ENCODE assay signal across 18 cellular contexts in genomic region chr7:39574673-39575349, GRCh38. TPM values are rescaled to one million over a fixed set of nuclear protein-coding genes. Genes with fewer than 3 reads are reported as not detected.
DNase-seq lines count a peak whose midpoint lies in the region; ATAC-seq, FAIRE-seq and TF ChIP-seq lines count a peak whose summit lies in the region.
"Had no signal": no experiment of that assay in that cellular context is flagged by ENCODE, and none has a peak within 500 bp of the region (broad histone marks: within the 10 kb centered on the region; RNA-seq: fewer than 3 reads in every experiment).

No MANE protein-coding gene starts in this region.

- H3K4me3 ChIP-seq in K562 (no peak overlapping the region), Peyer's patch (no peak overlapping the region)
- H3K4me3 ChIP-seq: A549, BLaER1 had no signal

- no peak overlapping the region for H3K9ac ChIP-seq in K562 (ENCODE audit: insufficient read depth in 1 of 2, low read depth in 2 of 2, low read length in 2 of 2)
- H3K9ac ChIP-seq: BLaER1 had no signal

- no peaks in the 10 kb centered on the region for H3K9me1 ChIP-seq in K562 (ENCODE audit: control insufficient read depth, insufficient read depth, low read length)

- no peaks in the 10 kb centered on the region for H3K79me2 ChIP-seq in K562 (ENCODE audit: control insufficient read depth, insufficient read depth, low read length)

- H3K27me3 ChIP-seq in K562 (ENCODE audit: control insufficient read depth in 2 of 2, insufficient read depth in 2 of 2, low read length in 2 of 2) (no peaks in the 10 kb centered on the region), Peyer's patch (no peaks in the 10 kb centered on the region)
- H3K27me3 ChIP-seq: BLaER1 had no signal

- TF ChIP-seq RAD21 in K562 (CRISPR knock-in tag; conservative IDR thresholded peaks at IDR 0.05 in 1 of 2, IDR thresholded peaks at IDR 0.05 in 1 of 2): no peak

- in situ Hi-C loops in K562 (cut with MboI): no loop called here

- intact Hi-C loops in activated CD4-positive, alpha-beta T cell treated with anti-CD3 and anti-CD28 coated beads, Interleukin-2, amount 10 ng/mL, durations not matched to agents 24 days and 14 days (cut with micrococcal nuclease): no loop called here
- intact Hi-C loops in K562 (cut with micrococcal nuclease): no loop called here

- no peak for DNase-seq in activated CD4-positive, alpha-beta T cell treated with anti-CD3 and anti-CD28 coated beads, Interleukin-2, amount 10 ng/mL, durations not matched to agents 24 days and 14 days
- no peak for DNase-seq in activated CD4-positive, alpha-beta T cell treated with anti-CD3 and anti-CD28 coated beads, Interleukin-2, amount 50 U/mL, for 4 hours
- DNase-seq in T-helper 17 cell (no peak), K562 (ENCODE audit: extremely low read depth in 1 of 4, low spot score in 3 of 4) (no peak), GM12892 (ENCODE audit: insufficient read length) (no peak), Peyer's patch (no peak), C1 segment of cervical spinal cord (lab: John Stamatoyannopoulos, UW) (no peak)
- DNase-seq: DMS153, DMS79, GDM1, GOT3, H7, HFFc6 had no signal

- H3K27ac Mint-ChIP-seq in activated CD4-positive, alpha-beta T cell treated with anti-CD3 and anti-CD28 coated beads, Interleukin-2, amount 10 ng/mL, durations not matched to agents 24 days and 14 days: peak overlapping the region; percentile 3
- H3K27ac Mint-ChIP-seq in T-helper 17 cell: peak overlapping the region; percentile 14
- H3K27ac Mint-ChIP-seq: HFFc6 had no signal

- 69% methylated on average over 2 of the region's 2 CpGs for WGBS in K562 (ENCODE audit: insufficient coverage, low coverage, missing lambda C conversion rate)

- peaks cover 9% of the 10 kb centered on the region for H3K36me3 Mint-ChIP-seq in activated CD4-positive, alpha-beta T cell treated with anti-CD3 and anti-CD28 coated beads, Interleukin-2, amount 10 ng/mL, durations not matched to agents 24 days and 14 days (ENCODE audit: low read depth)
- H3K36me3 Mint-ChIP-seq in T-helper 17 cell (ENCODE audit: low read depth): peaks cover 7% of the 10 kb centered on the region

- TF ChIP-seq CTCF in K562 (IDR thresholded peaks at IDR 0.05 in 2 of 3, conservative IDR thresholded peaks at IDR 0.05 in 1 of 3; ENCODE audit: insufficient read depth in 2 of 3, low read depth in 1 of 3, low read length in 3 of 3): no peak
- TF ChIP-seq CTCF in Peyer's patch (IDR thresholded peaks at IDR 0.05): no peak

- peaks cover 30% of the 10 kb centered on the region for H3K36me3 ChIP-seq in K562 (ENCODE audit: control insufficient read depth, insufficient read depth, low read length)
- peaks cover 0 to 10% (median 0%) of the 10 kb centered on the region in 3 donors for H3K36me3 ChIP-seq in Peyer's patch

- no peak for ATAC-seq in T-helper 17 cell
- peak; percentile 62 for ATAC-seq in K562
- ATAC-seq: A549, HCT116 had no signal

- POLR2A ChIA-PET in K562 (lab: Yijun Ruan, JAX): interaction anchor here (0.7 to 1.0 kb wide), 2 partner anchors 165 to 168 kb away, joined by 3 to 5 read pairs; no protein-coding TSS in a partner anchor

- H3K27ac ChIP-seq in K562 (ENCODE audit: extremely low read depth, low read depth, low read length) (no peak overlapping the region), Peyer's patch (no peak overlapping the region)
- H3K27ac ChIP-seq: 22Rv1, A549, BLaER1, HL-60 had no signal

- H3K4me1 Mint-ChIP-seq in activated CD4-positive, alpha-beta T cell treated with anti-CD3 and anti-CD28 coated beads, Interleukin-2, amount 10 ng/mL, durations not matched to agents 24 days and 14 days: peaks cover 3% of the 10 kb centered on the region
- peaks cover 4% of the 10 kb centered on the region for H3K4me1 Mint-ChIP-seq in T-helper 17 cell

- no peak for TF ChIP-seq POLR2A in K562 (conservative IDR thresholded peaks at IDR 0.05)
- TF ChIP-seq POLR2A in GM12892 (IDR thresholded peaks at IDR 0.05; ENCODE audit: low read depth, low read length): no peak
- TF ChIP-seq POLR2A in Peyer's patch (IDR thresholded peaks at IDR 0.05): no peak

- FAIRE-seq in K562 (lab: Jason Lieb, UNC) (peak; percentile 6), GM12892 (lab: Jason Lieb, UNC) (no peak)
- FAIRE-seq: A549 had no signal

- H3K4me1 ChIP-seq in K562 (replicated peaks in 1 of 2; ENCODE audit: control insufficient read depth in 2 of 2, insufficient read depth in 2 of 2, low read length in 2 of 2) (no peaks in the 10 kb centered on the region), Peyer's patch (no peaks in the 10 kb centered on the region)
- H3K4me1 ChIP-seq: A549, BLaER1 had no signal

- no peak overlapping the region for H2AFZ ChIP-seq in K562 (ENCODE audit: low read depth, low read length)

- no TSS peak for BruUV-seq in K562 (replicated peaks; lab: Mats Ljungman, UMichigan)

- no peaks in the 10 kb centered on the region for H3K27me3 Mint-ChIP-seq in activated CD4-positive, alpha-beta T cell treated with anti-CD3 and anti-CD28 coated beads, Interleukin-2, amount 10 ng/mL, durations not matched to agents 24 days and 14 days
- H3K27me3 Mint-ChIP-seq in T-helper 17 cell: no peaks in the 10 kb centered on the region

- H3K4me2 ChIP-seq in K562 (ENCODE audit: insufficient read depth, low read length): no peak overlapping the region
- H3K4me2 ChIP-seq: A549, BLaER1 had no signal

- no peaks in the 10 kb centered on the region for H3K9me3 Mint-ChIP-seq in activated CD4-positive, alpha-beta T cell treated with anti-CD3 and anti-CD28 coated beads, Interleukin-2, amount 10 ng/mL, durations not matched to agents 24 days and 14 days
- H3K9me3 Mint-ChIP-seq: HFFc6 had no signal

- H3K9me3 ChIP-seq in T-helper 17 cell (ENCODE audit: control insufficient read depth, low read length, poor library complexity, severe bottlenecking) (no peaks in the 10 kb centered on the region), K562 (replicated peaks; ENCODE audit: control insufficient read depth, insufficient read depth, low read depth, low read length) (no peaks in the 10 kb centered on the region; the same call in 1 of the 2 replicates), Peyer's patch (no peaks in the 10 kb centered on the region)
- H3K9me3 ChIP-seq: A549 had no signal

- CTCF ChIA-PET in K562 (lab: Yijun Ruan, JAX; ENCODE audit: low intra/inter-chr PET ratio): no interaction called here

- no peak for TF ChIP-seq EP300 in K562 (IDR thresholded peaks at IDR 0.05; ENCODE audit: low read length)

- no peak overlapping the region for H3K4me3 Mint-ChIP-seq in activated CD4-positive, alpha-beta T cell treated with anti-CD3 and anti-CD28 coated beads, Interleukin-2, amount 10 ng/mL, durations not matched to agents 24 days and 14 days
- H3K4me3 Mint-ChIP-seq in T-helper 17 cell: no peak overlapping the region
- H3K4me3 Mint-ChIP-seq: HFFc6 had no signal

- H4K20me1 ChIP-seq in K562 (replicated peaks; ENCODE audit: control insufficient read depth, insufficient read depth, low read length): no peaks in the 10 kb centered on the region
- H4K20me1 ChIP-seq: BLaER1 had no signal

TF ChIP-seq in K562, 482 proteins besides CTCF, POLR2A, EP300 and RAD21 (continues in another document):
- TF ChIP-seq SUPT5H (IDR thresholded peaks at IDR 0.05): no peak

RNA-seq across cellular contexts. Expression of gene YAE1, which starts 8.6 kb away (rescaled TPM):
- total RNA-seq in activated CD4-positive, alpha-beta T cell treated with anti-CD3 and anti-CD28 coated beads, Interleukin-2, amount 10 ng/mL, durations not matched to agents 24 days and 14 days: 14.2 and 14.3 TPM in 2 replicates
- total RNA-seq in T-helper 17 cell (1 to 10 TPM; 3.7 to 6.6 TPM), K562 (2014; rRNA removed) (16.3 and 29.6 TPM in 2 replicates), K562 (2014; rRNA removed; fragmentation: Illumina TruSeq; extraction: Trizol) (28.5 and 30.1 TPM in 2 replicates), K562 (2015; rRNA removed; fragmentation: Illumina TruSeq; extraction: Trizol) (28.1 and 29.5 TPM in 2 replicates), K562 (2021) (15.2 and 17.9 TPM in 2 replicates), Peyer's patch (10 to 100 TPM; 14.9 to 49.6 (median 31.8) TPM)
- total RNA-seq in K562 (2011; cell fraction: chromatin; rRNA removed; ENCODE audit: low replicate concordance): 15.3 and 52.6 TPM in 2 replicates
- 11.7 and 19.3 TPM in 2 replicates for total RNA-seq in K562 (2011; cell fraction: nucleolus; rRNA removed)
- 28.8 and 50.9 TPM in 2 replicates for total RNA-seq in K562 (2011; cell fraction: nucleoplasm; rRNA removed)
- polyA plus RNA-seq in K562 (2011; rRNA removed) (27.3 and 41.2 TPM in 2 replicates), K562 (2014; fragmentation: Illumina TruSeq; extraction: Trizol) (23.4 and 27.4 TPM in 2 replicates), K562 (2014; fragmentation: Nextera tagmentation; extraction: Ambion mirVana) (10 to 100 TPM; 60.6 to 63.4 TPM), K562 (2014; rRNA removed) (35.0 and 36.7 TPM in 2 replicates)
- polyA plus RNA-seq in K562 (2011; cell fraction: cytosol; rRNA removed): 5.7 and 11.3 TPM in 2 replicates
- 23.0 and 30.6 TPM in 2 replicates for polyA plus RNA-seq in K562 (2011; cell fraction: nucleus; rRNA removed)
- 16.8 and 21.2 TPM in 2 replicates for polyA plus RNA-seq in K562 (2012)
- polyA minus RNA-seq in K562 (2011; rRNA and poly(A)+ RNA removed): 37.4 and 49.6 TPM in 2 replicates
- 8.2 and 9.3 TPM in 2 replicates for polyA minus RNA-seq in K562 (2011; cell fraction: cytosol; rRNA and poly(A)+ RNA removed)
- 29.8 and 56.1 TPM in 2 replicates for polyA minus RNA-seq in K562 (2011; cell fraction: nucleus; rRNA and poly(A)+ RNA removed)
- polyA plus RNA-seq in GM12892 (2012; ENCODE audit: missing spikeins): 18.9 TPM

RNA-seq across cellular contexts. Expression of gene RALA, which starts 48.6 kb away (rescaled TPM):
- 35.5 and 37.0 TPM in 2 replicates for total RNA-seq in activated CD4-positive, alpha-beta T cell treated with anti-CD3 and anti-CD28 coated beads, Interleukin-2, amount 10 ng/mL, durations not matched to agents 24 days and 14 days
- 10 to 100 TPM; 22.4 to 27.1 TPM for total RNA-seq in T-helper 17 cell
- total RNA-seq in K562 (2011; cell fraction: chromatin; rRNA removed; ENCODE audit: low replicate concordance): 8.4 and 9.2 TPM in 2 replicates
- 8.0 and 11.1 TPM in 2 replicates for total RNA-seq in K562 (2011; cell fraction: nucleolus; rRNA removed)
- total RNA-seq in K562 (2011; cell fraction: nucleoplasm; rRNA removed): 10.6 and 21.0 TPM in 2 replicates
- 7.7 and 9.7 TPM in 2 replicates for total RNA-seq in K562 (2014; rRNA removed)
- 25.7 and 27.1 TPM in 2 replicates for total RNA-seq in K562 (2014; rRNA removed; fragmentation: Illumina TruSeq; extraction: Trizol)
- total RNA-seq in K562 (2015; rRNA removed; fragmentation: Illumina TruSeq; extraction: Trizol): 21.5 and 25.6 TPM in 2 replicates
- 25.9 and 26.1 TPM in 2 replicates for total RNA-seq in K562 (2021)
- 21.8 and 27.7 TPM in 2 replicates for polyA plus RNA-seq in K562 (2011; rRNA removed)
- 6.7 and 9.2 TPM in 2 replicates for polyA plus RNA-seq in K562 (2011; cell fraction: cytosol; rRNA removed)
- polyA plus RNA-seq in K562 (2011; cell fraction: nucleus; rRNA removed): 5.5 and 6.9 TPM in 2 replicates
- polyA plus RNA-seq in K562 (2012): 27.7 and 49.2 TPM in 2 replicates
- polyA plus RNA-seq in K562 (2014; fragmentation: Illumina TruSeq; extraction: Trizol): 23.8 and 28.0 TPM in 2 replicates
- polyA plus RNA-seq in K562 (2014; fragmentation: Nextera tagmentation; extraction: Ambion mirVana): 1 to 10 TPM; 7.2 to 9.7 TPM
- 25.9 and 27.8 TPM in 2 replicates for polyA plus RNA-seq in K562 (2014; rRNA removed)
- polyA minus RNA-seq in K562 (2011; rRNA and poly(A)+ RNA removed): 44.3 and 45.6 TPM in 2 replicates
- polyA minus RNA-seq in K562 (2011; cell fraction: cytosol; rRNA and poly(A)+ RNA removed): 16.7 and 18.3 TPM in 2 replicates
- polyA minus RNA-seq in K562 (2011; cell fraction: nucleus; rRNA and poly(A)+ RNA removed): 10.5 and 14.3 TPM in 2 replicates
- 25.8 TPM for polyA plus RNA-seq in GM12892 (2012; ENCODE audit: missing spikeins)
- 10 to 100 TPM; 20.5 to 31.0 (median 26.3) TPM for total RNA-seq in Peyer's patch
